Comparison of ENCODE assay signal across 17 cellular contexts in the genomic region with DNA sequence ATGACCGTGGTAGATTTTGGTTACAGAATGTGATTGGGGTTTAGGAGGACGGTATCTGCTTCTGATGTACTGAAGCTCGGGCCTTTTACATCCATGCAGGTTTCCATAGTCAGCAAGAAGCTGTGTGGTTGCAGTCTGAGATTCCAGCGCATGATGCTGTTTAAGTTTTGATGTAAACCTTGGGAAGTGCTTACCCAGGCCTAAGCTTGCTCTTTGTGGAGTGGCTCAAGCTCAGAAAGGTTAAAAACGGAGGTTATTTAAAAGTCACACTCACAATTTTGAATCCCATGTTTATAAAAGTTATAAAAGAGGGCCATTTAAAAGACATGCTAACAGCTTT.
DNase-seq lines count a peak whose midpoint lies in the region; ATAC-seq and TF ChIP-seq lines count a peak whose summit lies in the region.
"Had no signal": no experiment of that assay in that cellular context is flagged by ENCODE, and none has a peak within 500 bp of the region (broad histone marks: within the 10 kb centered on the region; RNA-seq: fewer than 3 reads in every experiment).

No MANE protein-coding gene starts in this region.

- H3K27ac Mint-ChIP-seq in activated naive CD4-positive, alpha-beta T cell treated with anti-CD3 and anti-CD28 coated beads for 36 hours = peak overlapping the region; percentile 37
- peak overlapping the region; percentile 80 for H3K27ac Mint-ChIP-seq in activated naive CD8-positive, alpha-beta T cell treated with anti-CD3 and anti-CD28 coated beads, Interleukin-2, amount 50 U/mL, for 24 hours
- H3K27ac Mint-ChIP-seq in osteocyte (ENCODE audit: unreplicated experiment) = peak overlapping the region; percentile 89
- H3K27ac Mint-ChIP-seq: CD4-positive, alpha-beta T cell had no signal

- no peak for TF ChIP-seq EP300 in sigmoid colon (IDR thresholded peaks at IDR 0.05)

- TF ChIP-seq POLR2A in sigmoid colon (IDR thresholded peaks at IDR 0.05) = no peak

- no peaks in the 10 kb centered on the region for H3K36me3 ChIP-seq in sigmoid colon
- H3K36me3 ChIP-seq: left ventricle myocardium inferior, right atrium auricular region had no signal

- CTCF ChIA-PET in activated naive CD4-positive, alpha-beta T cell treated with anti-CD3 and anti-CD28 coated beads for 36 hours (lab: Charles Lee) = interaction anchor here (1.2 kb wide), 2 partner anchors 248 to 272 kb away, joined by 3 to 4 read pairs; no protein-coding TSS in a partner anchor

- peaks cover 15% of the 10 kb centered on the region for H3K4me1 Mint-ChIP-seq in activated naive CD4-positive, alpha-beta T cell treated with anti-CD3 and anti-CD28 coated beads for 36 hours (ENCODE audit: low read depth)
- peaks cover 38% of the 10 kb centered on the region for H3K4me1 Mint-ChIP-seq in activated naive CD8-positive, alpha-beta T cell treated with anti-CD3 and anti-CD28 coated beads, Interleukin-2, amount 50 U/mL, for 24 hours
- peaks cover 35% of the 10 kb centered on the region for H3K4me1 Mint-ChIP-seq in osteocyte (ENCODE audit: unreplicated experiment)

- H3K9me3 Mint-ChIP-seq in activated naive CD4-positive, alpha-beta T cell treated with anti-CD3 and anti-CD28 coated beads for 36 hours = no peaks in the 10 kb centered on the region
- no peaks in the 10 kb centered on the region for H3K9me3 Mint-ChIP-seq in activated naive CD8-positive, alpha-beta T cell treated with anti-CD3 and anti-CD28 coated beads, Interleukin-2, amount 50 U/mL, for 24 hours
- no peaks in the 10 kb centered on the region for H3K9me3 Mint-ChIP-seq in osteocyte (ENCODE audit: unreplicated experiment)
- H3K9me3 Mint-ChIP-seq: CD4-positive, alpha-beta T cell had no signal

- H3K27me3 ChIP-seq in sigmoid colon = no peaks in the 10 kb centered on the region
- H3K27me3 ChIP-seq: right atrium auricular region had no signal

- no peak overlapping the region for H3K4me3 ChIP-seq in sigmoid colon
- H3K4me3 ChIP-seq: left ventricle myocardium inferior, right atrium auricular region had no signal

- no peaks in the 10 kb centered on the region for H3K36me3 Mint-ChIP-seq in activated naive CD4-positive, alpha-beta T cell treated with anti-CD3 and anti-CD28 coated beads for 36 hours (ENCODE audit: low read depth)
- peaks cover 3% of the 10 kb centered on the region for H3K36me3 Mint-ChIP-seq in activated naive CD8-positive, alpha-beta T cell treated with anti-CD3 and anti-CD28 coated beads, Interleukin-2, amount 50 U/mL, for 24 hours (ENCODE audit: low read depth)
- no peaks in the 10 kb centered on the region for H3K36me3 Mint-ChIP-seq in osteocyte (ENCODE audit: unreplicated experiment)

- 77 to 85% methylated on average over 5 of the region's 5 CpGs for WGBS in sigmoid colon, 2 donors

- peaks cover 0 to 19% (median 14%) of the 10 kb centered on the region in 4 donors for H3K4me1 ChIP-seq in sigmoid colon

- DNase-seq in activated naive CD4-positive, alpha-beta T cell treated with anti-CD3 and anti-CD28 coated beads for 36 hours = no peak
- DNase-seq in activated naive CD4-positive, alpha-beta T cell treated with anti-CD3 and anti-CD28 coated beads, Interleukin-2, amount 50 U/mL, for 16 hours = no peak
- no peak for DNase-seq in activated naive CD8-positive, alpha-beta T cell treated with anti-CD3 and anti-CD28 coated beads, Interleukin-2, amount 50 U/mL, for 24 hours
- DNase-seq in osteocyte (ENCODE audit: extremely low spot score, unreplicated experiment) (no peak), NCI-H1105 (lab: John Stamatoyannopoulos, UW) (no peak), foreskin melanocyte (no peak), sigmoid colon (no peak)
- DNase-seq: CD4-positive, alpha-beta T cell; DMS53; KG1; left ventricle myocardium inferior; NCI-H2029 treated with DMSO at 0.1 percent for 48 hours; NCI-H446 treated with DMSO at 0.1 percent for 48 hours; occipital lobe had no signal

- H3K4me3 Mint-ChIP-seq in activated naive CD4-positive, alpha-beta T cell treated with anti-CD3 and anti-CD28 coated beads for 36 hours = peak overlapping the region; percentile 2
- H3K4me3 Mint-ChIP-seq in activated naive CD8-positive, alpha-beta T cell treated with anti-CD3 and anti-CD28 coated beads, Interleukin-2, amount 50 U/mL, for 24 hours = peak overlapping the region; percentile 13
- no peak overlapping the region for H3K4me3 Mint-ChIP-seq in osteocyte (ENCODE audit: unreplicated experiment)
- H3K4me3 Mint-ChIP-seq: CD4-positive, alpha-beta T cell had no signal

- H3K27ac ChIP-seq in sigmoid colon = no peak overlapping the region
- H3K27ac ChIP-seq: epithelial cell of prostate, left ventricle myocardium inferior, right atrium auricular region had no signal

- TF ChIP-seq CTCF in osteocyte (IDR thresholded peaks at IDR 0.05) (no peak), sigmoid colon (IDR thresholded peaks at IDR 0.05) (no peak)

- intact Hi-C loops in activated naive CD4-positive, alpha-beta T cell treated with anti-CD3 and anti-CD28 coated beads for 36 hours (cut with micrococcal nuclease) = loop anchor here (1.0 kb wide), 3 partner anchors 38 to 108 kb away; no protein-coding TSS in a partner anchor
- intact Hi-C loops in sigmoid colon (cut with DNase I) = no loop called here

- H3K9me3 ChIP-seq in sigmoid colon = no peaks in the 10 kb centered on the region
- H3K9me3 ChIP-seq: left ventricle myocardium inferior, right atrium auricular region had no signal

- peak; percentile 19 for ATAC-seq in HG03442 (IDR thresholded peaks at IDR 0.05; ENCODE audit: unreplicated experiment)
- no peak for ATAC-seq in activated naive CD8-positive, alpha-beta T cell treated with anti-CD3 and anti-CD28 coated beads, Interleukin-2, amount 50 U/mL, for 24 hours

- H3K27me3 Mint-ChIP-seq in activated naive CD4-positive, alpha-beta T cell treated with anti-CD3 and anti-CD28 coated beads for 36 hours (ENCODE audit: low read depth) = peaks cover 7% of the 10 kb centered on the region
- peaks cover 6% of the 10 kb centered on the region for H3K27me3 Mint-ChIP-seq in activated naive CD8-positive, alpha-beta T cell treated with anti-CD3 and anti-CD28 coated beads, Interleukin-2, amount 50 U/mL, for 24 hours
- H3K27me3 Mint-ChIP-seq in osteocyte (ENCODE audit: unreplicated experiment) = no peaks in the 10 kb centered on the region
- H3K27me3 Mint-ChIP-seq: CD4-positive, alpha-beta T cell had no signal

Comparison
In these comparisons a context has a peak if more than half of its experiments do, and no peak if none do; other contexts are left out.
1. H3K27ac Mint-ChIP-seq: peak in every context shown above with its lines; median percentile 89 in osteocyte; 80 in activated naive CD8-positive, alpha-beta T cell treated with anti-CD3 and anti-CD28 coated beads, Interleukin-2, amount 50 U/mL, for 24 hours; 37 in activated naive CD4-positive, alpha-beta T cell treated with anti-CD3 and anti-CD28 coated beads for 36 hours.